ENCODE assay signal across 1 cellular context in the genomic region with DNA sequence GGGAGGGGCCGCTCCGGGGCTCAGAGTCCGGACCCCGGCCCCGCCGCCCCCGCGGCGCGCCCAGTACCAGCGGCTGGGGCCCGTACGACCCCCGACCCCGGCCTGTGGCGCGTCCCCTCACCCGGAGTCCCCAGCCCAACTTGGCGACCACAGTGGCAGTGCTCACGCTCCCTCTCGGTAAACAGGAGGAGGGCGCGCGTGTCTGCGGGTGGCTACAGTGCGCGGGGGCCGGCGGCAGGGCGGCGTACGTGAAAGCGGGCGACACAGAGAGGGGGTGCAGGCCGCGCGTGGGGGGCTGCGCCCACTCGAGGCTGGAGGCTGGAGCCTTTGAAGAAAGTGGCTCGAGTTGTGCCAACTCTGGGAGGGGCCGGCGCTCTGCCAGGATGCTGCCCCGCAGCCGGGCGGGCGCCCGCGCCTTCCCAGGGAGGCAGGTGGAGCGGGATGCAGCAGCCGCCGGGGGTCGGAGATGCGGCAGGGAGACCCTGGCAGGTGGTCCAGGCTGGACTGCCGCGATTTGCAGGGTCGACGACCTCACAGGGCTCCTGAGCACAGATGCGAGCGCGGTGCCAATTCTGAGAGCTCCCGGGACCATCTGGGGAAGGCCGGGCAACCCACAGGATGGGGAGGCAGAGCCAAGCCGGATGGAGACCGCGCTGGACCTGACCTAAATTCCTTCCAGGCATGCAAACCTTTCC.
TF ChIP-seq lines count a peak whose summit lies in the region.

No MANE protein-coding gene starts in this region.

TF ChIP-seq in GM12878, 131 proteins besides CTCF, POLR2A, EP300 and RAD21 (continued from another document):
- TF ChIP-seq, protein P1, sequence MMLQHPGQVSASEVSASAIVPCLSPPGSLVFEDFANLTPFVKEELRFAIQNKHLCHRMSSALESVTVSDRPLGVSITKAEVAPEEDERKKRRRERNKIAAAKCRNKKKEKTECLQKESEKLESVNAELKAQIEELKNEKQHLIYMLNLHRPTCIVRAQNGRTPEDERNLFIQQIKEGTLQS (IDR thresholded peaks at IDR 0.05; ENCODE audit: borderline replicate concordance, extremely low read depth, low read depth, low read length), result no peak
- TF ChIP-seq SPI1 (IDR thresholded peaks at IDR 0.05; ENCODE audit: borderline replicate concordance, insufficient read depth, low read depth, low read length) (no peak), MTA2 (IDR thresholded peaks at IDR 0.05; ENCODE audit: low read depth) (no peak), USF2 (IDR thresholded peaks at IDR 0.05; ENCODE audit: borderline replicate concordance, low read depth, low read length) (no peak), WRNIP1 (IDR thresholded peaks at IDR 0.05; ENCODE audit: borderline replicate concordance, low read depth, low read length) (no peak), ASH2L (IDR thresholded peaks at IDR 0.05; ENCODE audit: borderline replicate concordance, low read depth) (no peak), MLLT1 (IDR thresholded peaks at IDR 0.05) (no peak), CHD1 (IDR thresholded peaks at IDR 0.05; ENCODE audit: low read depth, low read length) (no peak), BRCA1 (IDR thresholded peaks at IDR 0.05; ENCODE audit: low read depth, low read length) (no peak), MEF2B (IDR thresholded peaks at IDR 0.05; ENCODE audit: partially characterized antibody, poor library complexity, severe bottlenecking) (no peak)
- TF ChIP-seq, protein P2, sequence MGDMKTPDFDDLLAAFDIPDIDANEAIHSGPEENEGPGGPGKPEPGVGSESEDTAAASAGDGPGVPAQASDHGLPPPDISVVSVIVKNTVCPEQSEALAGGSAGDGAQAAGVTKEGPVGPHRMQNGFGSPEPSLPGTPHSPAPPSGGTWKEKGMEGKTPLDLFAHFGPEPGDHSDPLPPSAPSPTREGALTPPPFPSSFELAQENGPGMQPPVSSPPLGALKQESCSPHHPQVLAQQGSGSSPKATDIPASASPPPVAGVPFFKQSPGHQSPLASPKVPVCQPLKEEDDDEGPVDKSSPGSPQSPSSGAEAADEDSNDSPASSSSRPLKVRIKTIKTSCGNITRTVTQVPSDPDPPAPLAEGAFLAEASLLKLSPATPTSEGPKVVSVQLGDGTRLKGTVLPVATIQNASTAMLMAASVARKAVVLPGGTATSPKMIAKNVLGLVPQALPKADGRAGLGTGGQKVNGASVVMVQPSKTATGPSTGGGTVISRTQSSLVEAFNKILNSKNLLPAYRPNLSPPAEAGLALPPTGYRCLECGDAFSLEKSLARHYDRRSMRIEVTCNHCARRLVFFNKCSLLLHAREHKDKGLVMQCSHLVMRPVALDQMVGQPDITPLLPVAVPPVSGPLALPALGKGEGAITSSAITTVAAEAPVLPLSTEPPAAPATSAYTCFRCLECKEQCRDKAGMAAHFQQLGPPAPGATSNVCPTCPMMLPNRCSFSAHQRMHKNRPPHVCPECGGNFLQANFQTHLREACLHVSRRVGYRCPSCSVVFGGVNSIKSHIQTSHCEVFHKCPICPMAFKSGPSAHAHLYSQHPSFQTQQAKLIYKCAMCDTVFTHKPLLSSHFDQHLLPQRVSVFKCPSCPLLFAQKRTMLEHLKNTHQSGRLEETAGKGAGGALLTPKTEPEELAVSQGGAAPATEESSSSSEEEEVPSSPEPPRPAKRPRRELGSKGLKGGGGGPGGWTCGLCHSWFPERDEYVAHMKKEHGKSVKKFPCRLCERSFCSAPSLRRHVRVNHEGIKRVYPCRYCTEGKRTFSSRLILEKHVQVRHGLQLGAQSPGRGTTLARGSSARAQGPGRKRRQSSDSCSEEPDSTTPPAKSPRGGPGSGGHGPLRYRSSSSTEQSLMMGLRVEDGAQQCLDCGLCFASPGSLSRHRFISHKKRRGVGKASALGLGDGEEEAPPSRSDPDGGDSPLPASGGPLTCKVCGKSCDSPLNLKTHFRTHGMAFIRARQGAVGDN (IDR thresholded peaks at IDR 0.05), result no peak
